In genomic region chr12:26787125-26787495, GRCh38 we compare ENCODE assay signal across 10 cellular contexts. TPM values are rescaled to one million over a fixed set of nuclear protein-coding genes. Genes with fewer than 3 reads are reported as not detected.
DNase-seq lines count a peak whose midpoint lies in the region; FAIRE-seq and TF ChIP-seq lines count a peak whose summit lies in the region.
"Had no signal": no experiment of that assay in that cellular context is flagged by ENCODE, and none has a peak within 500 bp of the region (broad histone marks: within the 10 kb centered on the region; RNA-seq: fewer than 3 reads in every experiment).

No MANE protein-coding gene starts in this region.

- FAIRE-seq in bronchial epithelial cell (lab: Jason Lieb, UNC): no peak
- FAIRE-seq in keratinocyte (lab: Jason Lieb, UNC): peak; percentile 67

- no peak overlapping the region for H3K9ac ChIP-seq in keratinocyte (ENCODE audit: control insufficient read depth, extremely low read depth, insufficient read depth, low read length)

- H3K4me2 ChIP-seq in keratinocyte (ENCODE audit: control insufficient read depth, extremely low read depth, insufficient read depth, low read depth, low read length): no peak overlapping the region

- no peak overlapping the region for H3K4me3 Mint-ChIP-seq in activated naive CD4-positive, alpha-beta T cell treated with anti-CD3 and anti-CD28 coated beads, Interleukin-2, amount 50 U/mL, for 24 hours
- H3K4me3 Mint-ChIP-seq in activated naive CD4-positive, alpha-beta T cell treated with anti-CD3 and anti-CD28 coated beads, Interleukin-2, amount 10 ng/mL, durations not matched to agents 7 days and 5 days: no peak overlapping the region
- H3K4me3 Mint-ChIP-seq: type B pancreatic cell had no signal

- H3K9me3 ChIP-seq in keratinocyte (ENCODE audit: control insufficient read depth, low read depth, low read length) (no peaks in the 10 kb centered on the region), uterus (no peaks in the 10 kb centered on the region)

- H3K36me3 Mint-ChIP-seq in activated naive CD4-positive, alpha-beta T cell treated with anti-CD3 and anti-CD28 coated beads, Interleukin-2, amount 50 U/mL, for 24 hours: peaks cover 30% of the 10 kb centered on the region
- peaks cover 30% of the 10 kb centered on the region for H3K36me3 Mint-ChIP-seq in activated naive CD4-positive, alpha-beta T cell treated with anti-CD3 and anti-CD28 coated beads, Interleukin-2, amount 10 ng/mL, durations not matched to agents 7 days and 5 days

- H3K4me1 ChIP-seq in keratinocyte (ENCODE audit: control insufficient read depth, extremely low read depth, insufficient read depth, low read length) (peaks cover 10% of the 10 kb centered on the region), uterus (no peaks in the 10 kb centered on the region)

- peak overlapping the region; percentile 12 for H3K27ac Mint-ChIP-seq in activated naive CD4-positive, alpha-beta T cell treated with anti-CD3 and anti-CD28 coated beads, Interleukin-2, amount 50 U/mL, for 24 hours
- H3K27ac Mint-ChIP-seq in activated naive CD4-positive, alpha-beta T cell treated with anti-CD3 and anti-CD28 coated beads, Interleukin-2, amount 10 ng/mL, durations not matched to agents 7 days and 5 days: no peak overlapping the region
- H3K27ac Mint-ChIP-seq: type B pancreatic cell had no signal

- no peaks in the 10 kb centered on the region for H3K27me3 ChIP-seq in bronchial epithelial cell (ENCODE audit: control insufficient read depth, insufficient read depth, low read length)
- no peaks in the 10 kb centered on the region for H3K27me3 ChIP-seq in keratinocyte (ENCODE audit: control insufficient read depth, extremely low read depth, insufficient read depth, low read length)
- no peaks in the 10 kb centered on the region for H3K27me3 ChIP-seq in uterus

- no peak overlapping the region for H3K27ac ChIP-seq in keratinocyte (ENCODE audit: control insufficient read depth, insufficient read depth, low read length)
- H3K27ac ChIP-seq in uterus: peak overlapping the region; percentile 31 to 55

- intact Hi-C loops in uterus (cut with DNase I; ENCODE audit: low total_unique reads): no loop called here

- no peak for TF ChIP-seq POLR2A in uterus (IDR thresholded peaks at IDR 0.05)

- H3K4me3 ChIP-seq in bronchial epithelial cell (ENCODE audit: low read depth, low read length) (no peak overlapping the region), keratinocyte (ENCODE audit: control insufficient read depth in 2 of 3, extremely low read depth in 1 of 3, insufficient read depth in 2 of 3, low read depth in 1 of 3, low read length in 3 of 3) (no peak overlapping the region), uterus (no peak overlapping the region)

- H3K79me2 ChIP-seq in keratinocyte (ENCODE audit: control insufficient read depth, insufficient read depth, low read length): no peaks in the 10 kb centered on the region

- dilution Hi-C loops in keratinocyte (cut with MboI; ENCODE audit: extremely low pct_ligation_motif_present, low sequenced_read_pairs): no loop called here

- H3K9me3 Mint-ChIP-seq in activated naive CD4-positive, alpha-beta T cell treated with anti-CD3 and anti-CD28 coated beads, Interleukin-2, amount 50 U/mL, for 24 hours: no peaks in the 10 kb centered on the region
- H3K9me3 Mint-ChIP-seq in activated naive CD4-positive, alpha-beta T cell treated with anti-CD3 and anti-CD28 coated beads, Interleukin-2, amount 10 ng/mL, durations not matched to agents 7 days and 5 days: no peaks in the 10 kb centered on the region

- DNase-seq in activated naive CD4-positive, alpha-beta T cell treated with anti-CD3 and anti-CD28 coated beads, Interleukin-2, amount 10 ng/mL, durations not matched to agents 7 days and 5 days: no peak
- peak; percentile 84 for DNase-seq in bronchial epithelial cell (ENCODE audit: low read depth)
- DNase-seq in keratinocyte (ENCODE audit: low read depth, low spot score): no peak
- DNase-seq in uterus: no peak
- no peak for DNase-seq in medulla oblongata (ENCODE audit: extremely low spot score)
- no peak for DNase-seq in germinal center (ENCODE audit: low spot score)
- no peak for DNase-seq in UCSD-AML1 (lab: John Stamatoyannopoulos, UW; ENCODE audit: unreplicated experiment)
- DNase-seq: AML-193 had no signal

- CTCF ChIA-PET in activated naive CD4-positive, alpha-beta T cell treated with anti-CD3 and anti-CD28 coated beads, Interleukin-2, amount 10 ng/mL, durations not matched to agents 7 days and 5 days (lab: Charles Lee): no interaction called here

- H3K27me3 Mint-ChIP-seq in activated naive CD4-positive, alpha-beta T cell treated with anti-CD3 and anti-CD28 coated beads, Interleukin-2, amount 50 U/mL, for 24 hours: no peaks in the 10 kb centered on the region
- H3K27me3 Mint-ChIP-seq in activated naive CD4-positive, alpha-beta T cell treated with anti-CD3 and anti-CD28 coated beads, Interleukin-2, amount 10 ng/mL, durations not matched to agents 7 days and 5 days: no peaks in the 10 kb centered on the region
- H3K27me3 Mint-ChIP-seq: type B pancreatic cell had no signal

- no peaks in the 10 kb centered on the region for H3K9me1 ChIP-seq in keratinocyte (ENCODE audit: control insufficient read depth, extremely low read depth, insufficient read depth, low read length)

- no peak overlapping the region for H2AFZ ChIP-seq in keratinocyte (ENCODE audit: control insufficient read depth, low read length)

- peaks cover 15% of the 10 kb centered on the region for H3K4me1 Mint-ChIP-seq in activated naive CD4-positive, alpha-beta T cell treated with anti-CD3 and anti-CD28 coated beads, Interleukin-2, amount 50 U/mL, for 24 hours
- H3K4me1 Mint-ChIP-seq in activated naive CD4-positive, alpha-beta T cell treated with anti-CD3 and anti-CD28 coated beads, Interleukin-2, amount 10 ng/mL, durations not matched to agents 7 days and 5 days: peaks cover 13% of the 10 kb centered on the region

- H3K36me3 ChIP-seq in bronchial epithelial cell (ENCODE audit: control insufficient read depth, insufficient read depth, low read length) (no peaks in the 10 kb centered on the region), keratinocyte (ENCODE audit: control insufficient read depth in 2 of 2, extremely low read depth in 1 of 2, insufficient read depth in 2 of 2, low read length in 2 of 2) (no peaks in the 10 kb centered on the region), uterus (no peaks in the 10 kb centered on the region)

- no peaks in the 10 kb centered on the region for H4K20me1 ChIP-seq in keratinocyte (ENCODE audit: control insufficient read depth, extremely low read depth, insufficient read depth, low read length)

- TF ChIP-seq CTCF in bronchial epithelial cell (IDR thresholded peaks at IDR 0.05; ENCODE audit: insufficient read depth, low read length, severe bottlenecking): no peak
- TF ChIP-seq CTCF in keratinocyte (optimal IDR thresholded peaks at IDR 0.05 in 1 of 3, IDR thresholded peaks at IDR 0.05 in 1 of 3, conservative IDR thresholded peaks at IDR 0.05 in 1 of 3; ENCODE audit: extremely low read depth in 1 of 3, insufficient read depth in 2 of 3, low read length in 3 of 3): no peak
- no peak for TF ChIP-seq CTCF in uterus (IDR thresholded peaks at IDR 0.05)

RNA-seq across cellular contexts. Expression of gene ITPR2, which starts 45.9 kb away (rescaled TPM):
- total RNA-seq in bronchial epithelial cell (5.8 and 6.5 TPM in 2 replicates), uterus (100 to 1,000 TPM in 1 of 4 donors, 10 to 100 TPM in 3; 53.5 to 271 (median 60.4) TPM)
- polyA plus RNA-seq in keratinocyte: 6.3 to 7.6 TPM (median 7.3 TPM) in 3 replicates
- polyA plus RNA-seq in keratinocyte (2011; ENCODE audit: low read depth): 17.7 TPM
- polyA plus RNA-seq in keratinocyte (2011; cell fraction: cytosol; rRNA removed): 2.1 and 3.5 TPM in 2 replicates
- polyA plus RNA-seq in keratinocyte (2011; cell fraction: nucleus; rRNA removed): 12.7 and 15.0 TPM in 2 replicates
- 2.8 and 7.5 TPM in 2 replicates for polyA plus RNA-seq in keratinocyte (2012; ENCODE audit: low replicate concordance)
- 8.8 to 48.7 TPM (median 25.2 TPM) in 3 replicates for polyA minus RNA-seq in keratinocyte
- 6.1 TPM for polyA minus RNA-seq in keratinocyte (2011; cell fraction: cytosol; rRNA and poly(A)+ RNA removed)
- polyA minus RNA-seq in keratinocyte (2011; cell fraction: nucleus; rRNA and poly(A)+ RNA removed): 43.1 and 89.3 TPM in 2 replicates
